Comparison of ENCODE assay signal across 11 cellular contexts in the genomic region with DNA sequence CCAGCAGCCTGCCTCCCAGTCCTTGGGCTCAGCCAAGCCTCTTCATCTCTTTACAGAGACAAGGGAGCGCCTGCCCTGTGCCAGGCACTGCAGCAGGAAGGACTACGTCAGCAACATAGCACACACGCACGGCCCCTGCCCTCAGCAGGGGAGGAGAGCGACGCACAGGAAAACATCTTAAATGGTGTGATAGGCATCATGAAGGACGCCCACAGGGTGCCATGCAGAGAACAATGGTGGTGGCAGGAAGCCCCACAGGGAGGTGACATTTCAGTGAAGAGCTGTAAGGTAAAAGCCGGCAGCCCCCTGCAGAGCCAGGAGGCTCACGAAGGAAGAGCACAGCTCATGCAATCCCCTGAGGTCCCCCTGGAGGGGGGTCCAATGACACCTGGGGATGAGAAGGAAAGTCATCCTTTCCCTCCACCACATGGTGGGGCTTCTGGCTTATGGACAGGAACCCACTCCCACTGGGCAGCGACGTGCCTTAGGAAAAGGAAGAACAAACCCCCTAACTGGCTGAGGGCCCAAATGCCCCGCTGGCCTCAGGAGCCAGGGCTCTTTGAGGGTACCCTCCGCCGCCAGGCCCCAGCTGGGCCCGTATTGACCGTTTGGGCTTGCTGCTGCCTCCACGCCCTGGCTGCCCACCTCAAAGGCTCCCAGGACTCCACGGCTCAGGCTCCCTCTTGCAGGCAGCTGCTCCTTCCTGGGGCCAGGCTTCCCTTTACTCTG. TPM values are rescaled to one million over a fixed set of nuclear protein-coding genes. Genes with fewer than 3 reads are reported as not detected.
A peak's percentile ranks its signal among the peaks of the same experiment; 100 is the strongest.
DNase-seq lines count a peak whose midpoint lies in the region; ATAC-seq and TF ChIP-seq lines count a peak whose summit lies in the region.
"Had no signal": no experiment of that assay in that cellular context is flagged by ENCODE, and none has a peak within 500 bp of the region (broad histone marks: within the 10 kb centered on the region; RNA-seq: fewer than 3 reads in every experiment).

No MANE protein-coding gene starts in this region.

- intact Hi-C loops in activated CD4-positive, alpha-beta T cell treated with anti-CD3 and anti-CD28 coated beads for 36 hours (cut with DNase I, micrococcal nuclease) = no loop called here
- intact Hi-C loops in sciatic nerve (cut with DNase I) = loop anchor here (5.0 kb wide), 1 partner anchor 74 kb away; a partner anchor contains a TSS

- peak overlapping the region; percentile 86 for H3K27ac ChIP-seq in SK-N-MC
- H3K27ac ChIP-seq in iPS DF 6.9 (ENCODE audit: low read length) = no peak overlapping the region

- peak; percentile 45 for DNase-seq in activated CD4-positive, alpha-beta T cell treated with anti-CD3 and anti-CD28 coated beads for 36 hours
- DNase-seq in activated CD4-positive, alpha-beta T cell treated with anti-CD3 and anti-CD28 coated beads, Interleukin-2, amount 10 ng/mL, durations not matched to agents 7 days and 5 days = no peak
- DNase-seq in SK-N-MC (ENCODE audit: low read depth, low spot score) (peak; percentile 77), iPS DF 6.9 (ENCODE audit: low read depth, low spot score) (peak; percentile 64), sciatic nerve (ENCODE audit: low spot score) (no peak), erythroblast (lab: John Stamatoyannopoulos, UW) (no peak), 8988T (no peak)
- DNase-seq: DMS79, KG1 had no signal

- H3K9me3 ChIP-seq in SK-N-MC (ENCODE audit: low read depth, low read length) (no peaks in the 10 kb centered on the region), iPS DF 6.9 (ENCODE audit: control insufficient read depth, insufficient read depth, low read length) (no peaks in the 10 kb centered on the region)

- no peak overlapping the region for H3K27ac Mint-ChIP-seq in activated CD4-positive, alpha-beta T cell treated with anti-CD3 and anti-CD28 coated beads for 36 hours
- H3K27ac Mint-ChIP-seq in activated CD4-positive, alpha-beta T cell treated with anti-CD3 and anti-CD28 coated beads, Interleukin-2, amount 10 ng/mL, durations not matched to agents 7 days and 5 days = no peak overlapping the region

- CTCF ChIA-PET in activated CD4-positive, alpha-beta T cell treated with anti-CD3 and anti-CD28 coated beads for 36 hours (lab: Charles Lee) = interaction anchor here (0.7 to 4.9 kb wide), 5 partner anchors 11 to 649 kb away, joined by 3 to 29 read pairs (median 9); no protein-coding TSS in a partner anchor
- CTCF ChIA-PET in activated CD4-positive, alpha-beta T cell treated with anti-CD3 and anti-CD28 coated beads, Interleukin-2, amount 10 ng/mL, durations not matched to agents 7 days and 5 days (lab: Charles Lee) = interaction anchor here (0.6 kb wide), 1 partner anchor 1805 kb away, joined by 4 read pairs; no protein-coding TSS in a partner anchor

- peaks cover 6% of the 10 kb centered on the region for H3K4me1 Mint-ChIP-seq in activated CD4-positive, alpha-beta T cell treated with anti-CD3 and anti-CD28 coated beads for 36 hours
- H3K4me1 Mint-ChIP-seq in activated CD4-positive, alpha-beta T cell treated with anti-CD3 and anti-CD28 coated beads, Interleukin-2, amount 10 ng/mL, durations not matched to agents 7 days and 5 days = peaks cover 5% of the 10 kb centered on the region

- H3K4me3 Mint-ChIP-seq in activated CD4-positive, alpha-beta T cell treated with anti-CD3 and anti-CD28 coated beads for 36 hours = no peak overlapping the region
- no peak overlapping the region for H3K4me3 Mint-ChIP-seq in activated CD4-positive, alpha-beta T cell treated with anti-CD3 and anti-CD28 coated beads, Interleukin-2, amount 10 ng/mL, durations not matched to agents 7 days and 5 days

- no peaks in the 10 kb centered on the region for H3K27me3 ChIP-seq in iPS DF 6.9 (ENCODE audit: control insufficient read depth, insufficient read depth, low read length)

- no peak for TF ChIP-seq POLR2A in erythroblast (IDR thresholded peaks at IDR 0.05; ENCODE audit: low read length)

- peaks cover 7% of the 10 kb centered on the region for H3K9me3 Mint-ChIP-seq in activated CD4-positive, alpha-beta T cell treated with anti-CD3 and anti-CD28 coated beads for 36 hours (ENCODE audit: low read depth)
- H3K9me3 Mint-ChIP-seq in activated CD4-positive, alpha-beta T cell treated with anti-CD3 and anti-CD28 coated beads, Interleukin-2, amount 10 ng/mL, durations not matched to agents 7 days and 5 days = peaks cover 4% of the 10 kb centered on the region

- POLR2A ChIA-PET in activated CD4-positive, alpha-beta T cell treated with anti-CD3 and anti-CD28 coated beads for 36 hours (lab: Charles Lee) = no interaction called here
- POLR2A ChIA-PET in activated CD4-positive, alpha-beta T cell treated with anti-CD3 and anti-CD28 coated beads, Interleukin-2, amount 10 ng/mL, durations not matched to agents 7 days and 5 days (lab: Charles Lee) = no interaction called here

- peak overlapping the region; percentile 56 for H3K9ac ChIP-seq in SK-N-MC (ENCODE audit: insufficient read length)

- peaks cover 19% of the 10 kb centered on the region for H3K27me3 Mint-ChIP-seq in activated CD4-positive, alpha-beta T cell treated with anti-CD3 and anti-CD28 coated beads for 36 hours
- H3K27me3 Mint-ChIP-seq in activated CD4-positive, alpha-beta T cell treated with anti-CD3 and anti-CD28 coated beads, Interleukin-2, amount 10 ng/mL, durations not matched to agents 7 days and 5 days = peaks cover 14% of the 10 kb centered on the region

- H3K36me3 Mint-ChIP-seq in activated CD4-positive, alpha-beta T cell treated with anti-CD3 and anti-CD28 coated beads for 36 hours (ENCODE audit: low read depth) = no peaks in the 10 kb centered on the region
- no peaks in the 10 kb centered on the region for H3K36me3 Mint-ChIP-seq in activated CD4-positive, alpha-beta T cell treated with anti-CD3 and anti-CD28 coated beads, Interleukin-2, amount 10 ng/mL, durations not matched to agents 7 days and 5 days (ENCODE audit: low read depth)

- H3K36me3 ChIP-seq in SK-N-MC (ENCODE audit: insufficient read depth, low read length) (no peaks in the 10 kb centered on the region), iPS DF 6.9 (ENCODE audit: control insufficient read depth, insufficient read depth, low read length) (no peaks in the 10 kb centered on the region)

- peak; percentile 72 for ATAC-seq in activated CD4-positive, alpha-beta T cell treated with anti-CD3 and anti-CD28 coated beads for 36 hours
- peak; percentile 45 for ATAC-seq in sciatic nerve
- no peak for ATAC-seq in HG03520 (IDR thresholded peaks at IDR 0.05; ENCODE audit: unreplicated experiment)

- H3K4me3 ChIP-seq in SK-N-MC (peak overlapping the region; percentile 59), iPS DF 6.9 (ENCODE audit: low read length) (no peak overlapping the region)

- peaks cover 18% of the 10 kb centered on the region for H3K4me1 ChIP-seq in iPS DF 6.9 (ENCODE audit: control insufficient read depth, insufficient read depth, low read length)

- whole genome bisulfite sequencing in iPS DF 6.9 (ENCODE audit: insufficient coverage, insufficient read length) = no CpG with 5 or more reads among the region's 18 CpGs

RNA-seq across cellular contexts. Expression of a gene that starts 37.3 kb away (rescaled TPM):
- not detected for total RNA-seq in activated CD4-positive, alpha-beta T cell treated with anti-CD3 and anti-CD28 coated beads for 36 hours
- not detected for total RNA-seq in activated CD4-positive, alpha-beta T cell treated with anti-CD3 and anti-CD28 coated beads, Interleukin-2, amount 10 ng/mL, durations not matched to agents 7 days and 5 days
- not detected for total RNA-seq in sciatic nerve
- total RNA-seq: ureter had no signal

Comparison
In these comparisons a context has a peak if more than half of its experiments do, and no peak if none do; other contexts are left out.
1. DNase-seq: peak in activated CD4-positive, alpha-beta T cell treated with anti-CD3 and anti-CD28 coated beads for 36 hours (single experiment), SK-N-MC (single experiment) and iPS DF 6.9 (single experiment); none in activated CD4-positive, alpha-beta T cell treated with anti-CD3 and anti-CD28 coated beads, Interleukin-2, amount 10 ng/mL, durations not matched to agents 7 days and 5 days (single experiment), sciatic nerve (single experiment), erythroblast (0 of 2) and 8988T (single experiment).